Comparison of ENCODE assay signal across 1 cellular context in the genomic region with DNA sequence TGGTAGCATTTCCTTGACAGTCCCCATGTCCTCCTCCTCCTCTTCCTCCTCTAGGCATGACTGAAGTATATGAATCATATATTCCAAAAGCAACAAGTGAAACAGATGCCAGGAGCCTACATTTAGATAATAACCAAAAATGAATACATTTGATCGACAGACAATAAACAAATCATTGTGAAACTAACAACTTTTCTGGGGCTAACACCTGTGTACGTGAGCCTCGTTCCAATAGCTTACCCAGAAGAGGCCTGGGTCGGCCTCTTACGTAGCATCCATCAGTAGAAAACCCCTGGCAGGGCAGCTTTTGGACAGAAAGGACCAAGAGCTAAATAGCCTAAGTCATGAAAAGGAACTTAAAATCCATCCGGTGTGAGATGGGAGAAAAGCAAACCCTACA.
TF ChIP-seq lines count a peak whose summit lies in the region.

No MANE protein-coding gene starts in this region.

TF ChIP-seq in HEK293, 187 proteins besides CTCF, POLR2A, EP300 and RAD21:
- TF ChIP-seq, protein P1, sequence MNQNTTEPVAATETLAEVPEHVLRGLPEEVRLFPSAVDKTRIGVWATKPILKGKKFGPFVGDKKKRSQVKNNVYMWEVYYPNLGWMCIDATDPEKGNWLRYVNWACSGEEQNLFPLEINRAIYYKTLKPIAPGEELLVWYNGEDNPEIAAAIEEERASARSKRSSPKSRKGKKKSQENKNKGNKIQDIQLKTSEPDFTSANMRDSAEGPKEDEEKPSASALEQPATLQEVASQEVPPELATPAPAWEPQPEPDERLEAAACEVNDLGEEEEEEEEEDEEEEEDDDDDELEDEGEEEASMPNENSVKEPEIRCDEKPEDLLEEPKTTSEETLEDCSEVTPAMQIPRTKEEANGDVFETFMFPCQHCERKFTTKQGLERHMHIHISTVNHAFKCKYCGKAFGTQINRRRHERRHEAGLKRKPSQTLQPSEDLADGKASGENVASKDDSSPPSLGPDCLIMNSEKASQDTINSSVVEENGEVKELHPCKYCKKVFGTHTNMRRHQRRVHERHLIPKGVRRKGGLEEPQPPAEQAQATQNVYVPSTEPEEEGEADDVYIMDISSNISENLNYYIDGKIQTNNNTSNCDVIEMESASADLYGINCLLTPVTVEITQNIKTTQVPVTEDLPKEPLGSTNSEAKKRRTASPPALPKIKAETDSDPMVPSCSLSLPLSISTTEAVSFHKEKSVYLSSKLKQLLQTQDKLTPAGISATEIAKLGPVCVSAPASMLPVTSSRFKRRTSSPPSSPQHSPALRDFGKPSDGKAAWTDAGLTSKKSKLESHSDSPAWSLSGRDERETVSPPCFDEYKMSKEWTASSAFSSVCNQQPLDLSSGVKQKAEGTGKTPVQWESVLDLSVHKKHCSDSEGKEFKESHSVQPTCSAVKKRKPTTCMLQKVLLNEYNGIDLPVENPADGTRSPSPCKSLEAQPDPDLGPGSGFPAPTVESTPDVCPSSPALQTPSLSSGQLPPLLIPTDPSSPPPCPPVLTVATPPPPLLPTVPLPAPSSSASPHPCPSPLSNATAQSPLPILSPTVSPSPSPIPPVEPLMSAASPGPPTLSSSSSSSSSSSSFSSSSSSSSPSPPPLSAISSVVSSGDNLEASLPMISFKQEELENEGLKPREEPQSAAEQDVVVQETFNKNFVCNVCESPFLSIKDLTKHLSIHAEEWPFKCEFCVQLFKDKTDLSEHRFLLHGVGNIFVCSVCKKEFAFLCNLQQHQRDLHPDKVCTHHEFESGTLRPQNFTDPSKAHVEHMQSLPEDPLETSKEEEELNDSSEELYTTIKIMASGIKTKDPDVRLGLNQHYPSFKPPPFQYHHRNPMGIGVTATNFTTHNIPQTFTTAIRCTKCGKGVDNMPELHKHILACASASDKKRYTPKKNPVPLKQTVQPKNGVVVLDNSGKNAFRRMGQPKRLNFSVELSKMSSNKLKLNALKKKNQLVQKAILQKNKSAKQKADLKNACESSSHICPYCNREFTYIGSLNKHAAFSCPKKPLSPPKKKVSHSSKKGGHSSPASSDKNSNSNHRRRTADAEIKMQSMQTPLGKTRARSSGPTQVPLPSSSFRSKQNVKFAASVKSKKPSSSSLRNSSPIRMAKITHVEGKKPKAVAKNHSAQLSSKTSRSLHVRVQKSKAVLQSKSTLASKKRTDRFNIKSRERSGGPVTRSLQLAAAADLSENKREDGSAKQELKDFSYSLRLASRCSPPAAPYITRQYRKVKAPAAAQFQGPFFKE (tag by site-specific recombination; IDR thresholded peaks at IDR 0.05; ENCODE audit: borderline replicate concordance), result no peak
- 0 out of 2 replicates have a peak, but pooled peaks have one; percentile 16 for TF ChIP-seq SCRT2 (tag by site-specific recombination; IDR thresholded peaks at IDR 0.05)
